1 cellular context compared by ENCODE assay signal in genomic region chr9:97222393-97222792, GRCh38.
TF ChIP-seq lines count a peak whose summit lies in the region.

No MANE protein-coding gene starts in this region.

TF ChIP-seq in WTC11, 78 proteins besides CTCF, POLR2A, EP300 and RAD21 (continued from another document):
- TF ChIP-seq, protein P1, sequence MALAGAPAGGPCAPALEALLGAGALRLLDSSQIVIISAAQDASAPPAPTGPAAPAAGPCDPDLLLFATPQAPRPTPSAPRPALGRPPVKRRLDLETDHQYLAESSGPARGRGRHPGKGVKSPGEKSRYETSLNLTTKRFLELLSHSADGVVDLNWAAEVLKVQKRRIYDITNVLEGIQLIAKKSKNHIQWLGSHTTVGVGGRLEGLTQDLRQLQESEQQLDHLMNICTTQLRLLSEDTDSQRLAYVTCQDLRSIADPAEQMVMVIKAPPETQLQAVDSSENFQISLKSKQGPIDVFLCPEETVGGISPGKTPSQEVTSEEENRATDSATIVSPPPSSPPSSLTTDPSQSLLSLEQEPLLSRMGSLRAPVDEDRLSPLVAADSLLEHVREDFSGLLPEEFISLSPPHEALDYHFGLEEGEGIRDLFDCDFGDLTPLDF (CRISPR knock-in tag; IDR thresholded peaks at IDR 0.05), result 0 out of 2 replicates have a peak, but pooled peaks have one; percentile 22
- TF ChIP-seq, protein P2, sequence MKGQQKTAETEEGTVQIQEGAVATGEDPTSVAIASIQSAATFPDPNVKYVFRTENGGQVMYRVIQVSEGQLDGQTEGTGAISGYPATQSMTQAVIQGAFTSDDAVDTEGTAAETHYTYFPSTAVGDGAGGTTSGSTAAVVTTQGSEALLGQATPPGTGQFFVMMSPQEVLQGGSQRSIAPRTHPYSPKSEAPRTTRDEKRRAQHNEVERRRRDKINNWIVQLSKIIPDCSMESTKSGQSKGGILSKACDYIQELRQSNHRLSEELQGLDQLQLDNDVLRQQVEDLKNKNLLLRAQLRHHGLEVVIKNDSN (CRISPR knock-in tag; IDR thresholded peaks at IDR 0.05), result peak; percentile 82
- TF ChIP-seq TEAD1 (CRISPR knock-in tag; IDR thresholded peaks at IDR 0.05) (peak; percentile 67; the same call in 1 of the 2 replicates), NR2C2 (CRISPR knock-in tag; IDR thresholded peaks at IDR 0.05) (0 out of 2 replicates have a peak, but pooled peaks have one; percentile 50), NFATC4 (CRISPR knock-in tag; IDR thresholded peaks at IDR 0.05) (0 out of 2 replicates have a peak, but pooled peaks have one; percentile 18), ETV6 (CRISPR knock-in tag; IDR thresholded peaks at IDR 0.05) (peak; percentile 78; the same call in 1 of the 2 replicates), FOXP1 (CRISPR knock-in tag; IDR thresholded peaks at IDR 0.05; ENCODE audit: borderline replicate concordance) (peak; percentile 91; the same call in 1 of the 2 replicates), ZNF219 (CRISPR knock-in tag; IDR thresholded peaks at IDR 0.05; ENCODE audit: borderline replicate concordance) (0 out of 2 replicates have a peak, but pooled peaks have one; percentile 39), SP1 (CRISPR knock-in tag; conservative IDR thresholded peaks at IDR 0.05) (peak; percentile 54), KAT7 (CRISPR knock-in tag; IDR thresholded peaks at IDR 0.05; ENCODE audit: borderline replicate concordance) (0 out of 2 replicates have a peak, but pooled peaks have one; percentile 46), ESRRA (CRISPR knock-in tag; IDR thresholded peaks at IDR 0.05; ENCODE audit: borderline replicate concordance) (peak; percentile 68; the same call in 1 of the 2 replicates), AFF4 (CRISPR knock-in tag; IDR thresholded peaks at IDR 0.05; ENCODE audit: borderline replicate concordance) (peak; percentile 85), ZNF263 (CRISPR knock-in tag; IDR thresholded peaks at IDR 0.05; ENCODE audit: low read depth) (0 out of 2 replicates have a peak, but pooled peaks have one; percentile 19), ZNF416 (CRISPR knock-in tag; IDR thresholded peaks at IDR 0.05) (peak; percentile 73; the same call in 1 of the 2 replicates)
- TF ChIP-seq, protein P3, sequence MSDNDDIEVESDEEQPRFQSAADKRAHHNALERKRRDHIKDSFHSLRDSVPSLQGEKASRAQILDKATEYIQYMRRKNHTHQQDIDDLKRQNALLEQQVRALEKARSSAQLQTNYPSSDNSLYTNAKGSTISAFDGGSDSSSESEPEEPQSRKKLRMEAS (CRISPR knock-in tag; IDR thresholded peaks at IDR 0.05), result peak; percentile 73
- TF ChIP-seq, protein P4, sequence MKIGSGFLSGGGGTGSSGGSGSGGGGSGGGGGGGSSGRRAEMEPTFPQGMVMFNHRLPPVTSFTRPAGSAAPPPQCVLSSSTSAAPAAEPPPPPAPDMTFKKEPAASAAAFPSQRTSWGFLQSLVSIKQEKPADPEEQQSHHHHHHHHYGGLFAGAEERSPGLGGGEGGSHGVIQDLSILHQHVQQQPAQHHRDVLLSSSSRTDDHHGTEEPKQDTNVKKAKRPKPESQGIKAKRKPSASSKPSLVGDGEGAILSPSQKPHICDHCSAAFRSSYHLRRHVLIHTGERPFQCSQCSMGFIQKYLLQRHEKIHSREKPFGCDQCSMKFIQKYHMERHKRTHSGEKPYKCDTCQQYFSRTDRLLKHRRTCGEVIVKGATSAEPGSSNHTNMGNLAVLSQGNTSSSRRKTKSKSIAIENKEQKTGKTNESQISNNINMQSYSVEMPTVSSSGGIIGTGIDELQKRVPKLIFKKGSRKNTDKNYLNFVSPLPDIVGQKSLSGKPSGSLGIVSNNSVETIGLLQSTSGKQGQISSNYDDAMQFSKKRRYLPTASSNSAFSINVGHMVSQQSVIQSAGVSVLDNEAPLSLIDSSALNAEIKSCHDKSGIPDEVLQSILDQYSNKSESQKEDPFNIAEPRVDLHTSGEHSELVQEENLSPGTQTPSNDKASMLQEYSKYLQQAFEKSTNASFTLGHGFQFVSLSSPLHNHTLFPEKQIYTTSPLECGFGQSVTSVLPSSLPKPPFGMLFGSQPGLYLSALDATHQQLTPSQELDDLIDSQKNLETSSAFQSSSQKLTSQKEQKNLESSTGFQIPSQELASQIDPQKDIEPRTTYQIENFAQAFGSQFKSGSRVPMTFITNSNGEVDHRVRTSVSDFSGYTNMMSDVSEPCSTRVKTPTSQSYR (CRISPR knock-in tag; IDR thresholded peaks at IDR 0.05), result peak; percentile 19; the same call in 1 of the 2 replicates
